20 cellular contexts compared by ENCODE assay signal in genomic region chr12:76964784-76965571, GRCh38.
DNase-seq lines count a peak whose midpoint lies in the region; ATAC-seq, FAIRE-seq and TF ChIP-seq lines count a peak whose summit lies in the region.
"Had no signal": no experiment of that assay in that cellular context is flagged by ENCODE, and none has a peak within 500 bp of the region (broad histone marks: within the 10 kb centered on the region; RNA-seq: fewer than 3 reads in every experiment).

No MANE protein-coding gene starts in this region.

- no peak for TF ChIP-seq RAD21 in K562 (CRISPR knock-in tag; conservative IDR thresholded peaks at IDR 0.05 in 1 of 2, IDR thresholded peaks at IDR 0.05 in 1 of 2)

- no peak for TF ChIP-seq CTCF in MCF 10A (IDR thresholded peaks at IDR 0.05; ENCODE audit: unreplicated experiment)
- TF ChIP-seq CTCF in breast epithelium (IDR thresholded peaks at IDR 0.05), result no peak
- no peak for TF ChIP-seq CTCF in K562 (IDR thresholded peaks at IDR 0.05 in 2 of 3, conservative IDR thresholded peaks at IDR 0.05 in 1 of 3; ENCODE audit: insufficient read depth in 2 of 3, low read depth in 1 of 3, low read length in 3 of 3)
- TF ChIP-seq CTCF in esophagus squamous epithelium (IDR thresholded peaks at IDR 0.05), result no peak

- H3K36me3 Mint-ChIP-seq in MCF 10A (ENCODE audit: insufficient read depth, unreplicated experiment), result no peaks in the 10 kb centered on the region
- H3K36me3 Mint-ChIP-seq in T-helper 17 cell (ENCODE audit: low read depth), result no peaks in the 10 kb centered on the region
- H3K36me3 Mint-ChIP-seq: CD14-positive monocyte had no signal

- TF ChIP-seq EP300 in K562 (IDR thresholded peaks at IDR 0.05; ENCODE audit: low read length), result no peak

- BruUV-seq in MCF 10A (replicated peaks; lab: Mats Ljungman, UMichigan) (no TSS peak), K562 (replicated peaks; lab: Mats Ljungman, UMichigan) (no TSS peak)

- in situ Hi-C loops in K562 (cut with MboI), result no loop called here

- CTCF ChIA-PET in MCF 10A (lab: Yijun Ruan, JAX), result interaction anchor here (0.5 to 5.2 kb wide), 5 partner anchors 11 to 1351 kb away, joined by 3 to 34 read pairs (median 3); no protein-coding TSS in a partner anchor
- CTCF ChIA-PET in K562 (lab: Yijun Ruan, JAX; ENCODE audit: low intra/inter-chr PET ratio), result no interaction called here

- TF ChIP-seq POLR2A in breast epithelium (IDR thresholded peaks at IDR 0.05) (no peak), K562 (conservative IDR thresholded peaks at IDR 0.05) (no peak), esophagus squamous epithelium (IDR thresholded peaks at IDR 0.05) (no peak)

- peaks cover 13% of the 10 kb centered on the region for H3K9me3 Mint-ChIP-seq in MCF 10A (ENCODE audit: unreplicated experiment)

- no peak overlapping the region for H2AFZ ChIP-seq in K562 (ENCODE audit: low read depth, low read length)

- no peaks in the 10 kb centered on the region for H3K36me3 ChIP-seq in breast epithelium
- H3K36me3 ChIP-seq in K562 (ENCODE audit: control insufficient read depth, insufficient read depth, low read length), result no peaks in the 10 kb centered on the region; the same call in 2 of the 3 replicates
- no peaks in the 10 kb centered on the region for H3K36me3 ChIP-seq in esophagus squamous epithelium
- H3K36me3 ChIP-seq: HAP-1, Peyer's patch had no signal

- H3K27ac Mint-ChIP-seq in MCF 10A (ENCODE audit: low read depth, unreplicated experiment) (no peak overlapping the region), T-helper 17 cell (no peak overlapping the region)
- H3K27ac Mint-ChIP-seq: CD14-positive monocyte had no signal

- H3K79me2 ChIP-seq in K562 (ENCODE audit: control insufficient read depth, insufficient read depth, low read length), result no peaks in the 10 kb centered on the region

- H3K27me3 ChIP-seq in breast epithelium, result no peaks in the 10 kb centered on the region
- peaks cover 2 to 11% of the 10 kb centered on the region in 2 experiments; a peak in 3 of 5 replicates for H3K27me3 ChIP-seq in K562 (ENCODE audit: control insufficient read depth in 2 of 2, insufficient read depth in 2 of 2, low read length in 2 of 2)
- H3K27me3 ChIP-seq in esophagus squamous epithelium, result no peaks in the 10 kb centered on the region
- H3K27me3 ChIP-seq: Peyer's patch had no signal

- H3K9me3 ChIP-seq in breast epithelium (peaks cover 0 to 6% of the 10 kb centered on the region in 2 donors), K562 (replicated peaks; ENCODE audit: control insufficient read depth, insufficient read depth, low read depth, low read length) (no peaks in the 10 kb centered on the region), esophagus squamous epithelium (no peaks in the 10 kb centered on the region), T-helper 17 cell (ENCODE audit: control insufficient read depth, low read length, poor library complexity, severe bottlenecking) (no peaks in the 10 kb centered on the region)
- H3K9me3 ChIP-seq: HAP-1, Peyer's patch had no signal

- POLR2A ChIA-PET in MCF 10A (lab: Yijun Ruan, JAX), result interaction anchor here (0.6 to 2.5 kb wide), 14 partner anchors 8 to 714 kb away, joined by 3 to 8 read pairs (median 3); partner anchors contain the start of gene CSRP2
- POLR2A ChIA-PET in K562 (lab: Yijun Ruan, JAX), result interaction anchor here (0.7 to 1.0 kb wide), 2 partner anchors 9 to 1028 kb away, joined by 3 read pairs; no protein-coding TSS in a partner anchor

- H3K27me3 Mint-ChIP-seq in MCF 10A (ENCODE audit: insufficient read depth, unreplicated experiment) (no peaks in the 10 kb centered on the region), T-helper 17 cell (peaks cover 20% of the 10 kb centered on the region)

- H3K27ac ChIP-seq in breast epithelium, result no peak overlapping the region
- H3K27ac ChIP-seq in K562 (ENCODE audit: extremely low read depth, low read depth, low read length), result no peak overlapping the region
- H3K27ac ChIP-seq in esophagus squamous epithelium, result peak overlapping the region in 3 of 4 donors; percentile 52 to 55 (median 52)
- H3K27ac ChIP-seq: 22Rv1, Peyer's patch, SK-N-MC had no signal

- H3K9me1 ChIP-seq in K562 (ENCODE audit: control insufficient read depth, insufficient read depth, low read length), result no peaks in the 10 kb centered on the region

- H3K4me2 ChIP-seq in K562 (ENCODE audit: insufficient read depth, low read length), result no peak overlapping the region

- intact Hi-C loops in MCF 10A (cut with micrococcal nuclease), result no loop called here
- intact Hi-C loops in breast epithelium (cut with DNase I; ENCODE audit: low total_unique reads), result no loop called here
- intact Hi-C loops in K562 (cut with micrococcal nuclease), result no loop called here
- intact Hi-C loops in esophagus squamous epithelium (cut with DNase I), result no loop called here

- no peak overlapping the region for H3K4me3 Mint-ChIP-seq in MCF 10A (ENCODE audit: unreplicated experiment)
- H3K4me3 Mint-ChIP-seq in T-helper 17 cell, result no peak overlapping the region
- H3K4me3 Mint-ChIP-seq: CD14-positive monocyte had no signal

- FAIRE-seq in K562 (lab: Jason Lieb, UNC), result no peak
- FAIRE-seq: G401.6 had no signal

- H3K4me1 ChIP-seq in breast epithelium (no peaks in the 10 kb centered on the region), K562 (replicated peaks in 1 of 2; ENCODE audit: control insufficient read depth in 2 of 2, insufficient read depth in 2 of 2, low read length in 2 of 2) (no peaks in the 10 kb centered on the region), esophagus squamous epithelium (peaks cover 0 to 27% (median 5%) of the 10 kb centered on the region in 3 donors)
- H3K4me1 ChIP-seq: Peyer's patch had no signal

- H3K4me1 Mint-ChIP-seq in MCF 10A (ENCODE audit: insufficient read depth, unreplicated experiment), result peaks cover 7% of the 10 kb centered on the region
- no peaks in the 10 kb centered on the region for H3K4me1 Mint-ChIP-seq in T-helper 17 cell
- H3K4me1 Mint-ChIP-seq: CD14-positive monocyte had no signal

- ATAC-seq in K562, result no peak
- ATAC-seq in T-helper 17 cell, result no peak
- ATAC-seq in HG02798 (IDR thresholded peaks at IDR 0.05; ENCODE audit: poor library complexity, unreplicated experiment), result no peak
- no peak for ATAC-seq in HG02678 (IDR thresholded peaks at IDR 0.05; ENCODE audit: unreplicated experiment)
- no peak for ATAC-seq in HG03025 (IDR thresholded peaks at IDR 0.05; ENCODE audit: low FRiP score, unreplicated experiment)

- no peak overlapping the region for H3K4me3 ChIP-seq in breast epithelium
- H3K4me3 ChIP-seq in K562, result no peak overlapping the region
- H3K4me3 ChIP-seq in esophagus squamous epithelium, result no peak overlapping the region
- H3K4me3 ChIP-seq: HAP-1, Peyer's patch, SK-N-MC had no signal

- DNase-seq in MCF 10A (ENCODE audit: unreplicated experiment) (peak; percentile 20), breast epithelium (ENCODE audit: low spot score in 2 of 2) (no peak), K562 (ENCODE audit: extremely low read depth in 1 of 4, low spot score in 3 of 4) (no peak), esophagus squamous epithelium (lab: John Stamatoyannopoulos, UW) (no peak), T-helper 17 cell (no peak)
- DNase-seq: NCI-H1417 treated with DMSO at 0.1 percent for 48 hours; NCI-H1930; NCI-H446; NCI-H748 treated with DMSO at 0.1 percent for 48 hours; NK-92 treated with Interleukin-12 subunit alpha and Interleukin-12 subunit beta, amount 100 ng/mL, for 24 hours; Peyer's patch; SHP77 had no signal

- H3K9ac ChIP-seq in K562 (ENCODE audit: insufficient read depth in 1 of 2, low read depth in 2 of 2, low read length in 2 of 2), result no peak overlapping the region

- 1% methylated on average over 6 of the region's 6 CpGs for WGBS in K562 (ENCODE audit: insufficient coverage, low coverage, missing lambda C conversion rate)
- WGBS in esophagus squamous epithelium, 2 donors, result 53 to 70% methylated on average over 6 of the region's 6 CpGs

- H4K20me1 ChIP-seq in K562 (replicated peaks; ENCODE audit: control insufficient read depth, insufficient read depth, low read length), result no peaks in the 10 kb centered on the region

TF ChIP-seq in K562, 482 proteins besides CTCF, POLR2A, EP300 and RAD21 (continues in another document):
- TF ChIP-seq FOXP4 (CRISPR knock-in tag; IDR thresholded peaks at IDR 0.05; ENCODE audit: borderline replicate concordance), result no peak
- TF ChIP-seq NCOA1 (IDR thresholded peaks at IDR 0.05; ENCODE audit: low read depth), result no peak
- TF ChIP-seq MAFF (IDR thresholded peaks at IDR 0.05; ENCODE audit: low read length), result 0 out of 2 replicates have a peak, but pooled peaks have one; percentile 22
- TF ChIP-seq ZEB2 (IDR thresholded peaks at IDR 0.05), result no peak
- peak; percentile 59 for TF ChIP-seq MAFK (IDR thresholded peaks at IDR 0.05; ENCODE audit: low read length)

Comparison
In these comparisons a context has a peak if more than half of its experiments do, and no peak if none do; other contexts are left out.
1. H3K27ac ChIP-seq: peak in esophagus squamous epithelium (3 of 4); none in breast epithelium (0 of 2) and K562 (single experiment).